In genomic region chr4:102299708-102300107, GRCh38 we compare ENCODE assay signal across 8 cellular contexts. TPM values are rescaled to one million over a fixed set of nuclear protein-coding genes. Genes with fewer than 3 reads are reported as not detected.
DNase-seq lines count a peak whose midpoint lies in the region; ATAC-seq lines count a peak whose summit lies in the region.

No MANE protein-coding gene starts in this region.

- no peak overlapping the region for H4K8ac ChIP-seq in mesenchymal stem cell (ENCODE audit: low read length)

- no peaks in the 10 kb centered on the region for H3K4me1 ChIP-seq in mesenchymal stem cell (ENCODE audit: control insufficient read depth, insufficient read depth, low read depth, low read length)

- no peak overlapping the region for H3K23ac ChIP-seq in mesenchymal stem cell (ENCODE audit: low read length in 2 of 2)

- no peak overlapping the region for H2BK120ac ChIP-seq in mesenchymal stem cell (ENCODE audit: low read depth, low read length)

- H3K79me1 ChIP-seq in mesenchymal stem cell (replicated peaks; ENCODE audit: low read length, poor library complexity, severe bottlenecking): no peaks in the 10 kb centered on the region

- no peak overlapping the region for H2BK15ac ChIP-seq in mesenchymal stem cell (ENCODE audit: low read depth, poor library complexity, severe bottlenecking)

- no peaks in the 10 kb centered on the region for H3K36me3 ChIP-seq in mesenchymal stem cell (ENCODE audit: control insufficient read depth in 1 of 2, insufficient read depth in 2 of 2, low read depth in 1 of 2, low read length in 2 of 2)

- no peak overlapping the region for H2AFZ ChIP-seq in mesenchymal stem cell (ENCODE audit: low read depth, low read length)

- peak overlapping the region; percentile 12 for H3K9ac ChIP-seq in mesenchymal stem cell (ENCODE audit: low read length)

- DNase-seq in activated CD4-positive, CD25-positive, alpha-beta regulatory T cell (lab: John Stamatoyannopoulos, UW): no peak
- DNase-seq in RPMI7951 (ENCODE audit: low read depth): peak; percentile 20
- peak; percentile 46 for DNase-seq in dermis blood vessel endothelial cell
- peak; percentile 55 for DNase-seq in mesenchymal stem cell
- no peak for DNase-seq in NCI-H187 (lab: John Stamatoyannopoulos, UW)

- H4K91ac ChIP-seq in mesenchymal stem cell (ENCODE audit: low read length): no peak overlapping the region

- WGBS in mesenchymal stem cell: 3% methylated on average over 4 of the region's 4 CpGs

- no peak overlapping the region for H3K14ac ChIP-seq in mesenchymal stem cell (ENCODE audit: low read length in 2 of 2)

- ATAC-seq in activated CD4-positive, CD25-positive, alpha-beta regulatory T cell treated with anti-CD3 and anti-CD28 coated beads, Interleukin-2, amount 50 U/mL, for 24 hours: peak; percentile 44 to 45
- ATAC-seq in GM19463 (IDR thresholded peaks at IDR 0.05; ENCODE audit: unreplicated experiment) (peak; percentile 93), HG03432 (IDR thresholded peaks at IDR 0.05; ENCODE audit: unreplicated experiment) (peak; percentile 93)

- no peak overlapping the region for H3K18ac ChIP-seq in mesenchymal stem cell (ENCODE audit: low read depth in 1 of 2, low read length in 2 of 2)

- H3K27ac ChIP-seq in mesenchymal stem cell (ENCODE audit: low read length, poor library complexity, severe bottlenecking): no peak overlapping the region

- H3K4me2 ChIP-seq in mesenchymal stem cell (ENCODE audit: low read length, poor library complexity, severe bottlenecking): no peak overlapping the region

- peak overlapping the region in 1 of 2 experiments; percentile 33 for H2BK12ac ChIP-seq in mesenchymal stem cell (ENCODE audit: low read length in 2 of 2)

- H3K4me3 ChIP-seq in mesenchymal stem cell (ENCODE audit: insufficient read depth in 1 of 2, low read depth in 1 of 2, low read length in 2 of 2): no peak overlapping the region

- no peaks in the 10 kb centered on the region for H3K27me3 ChIP-seq in mesenchymal stem cell (ENCODE audit: control insufficient read depth in 1 of 2, insufficient read depth in 1 of 2, low read length in 2 of 2)

- no peak overlapping the region for H2BK5ac ChIP-seq in mesenchymal stem cell (ENCODE audit: low read depth, low read length, poor library complexity, severe bottlenecking)

- no peak overlapping the region for H3K4ac ChIP-seq in mesenchymal stem cell (ENCODE audit: low read depth in 1 of 2, low read length in 2 of 2)

- no peak overlapping the region for H2AK5ac ChIP-seq in mesenchymal stem cell (ENCODE audit: low read length, severe bottlenecking)

- H3K9me3 ChIP-seq in mesenchymal stem cell (ENCODE audit: control insufficient read depth, low read length): no peaks in the 10 kb centered on the region

RNA-seq across cellular contexts. Expression of gene SLC39A8, which starts 45.6 kb away (rescaled TPM):
- 6.0 and 6.7 TPM in 2 replicates for total RNA-seq in RPMI7951 (2014; rRNA removed; shearing (Covaris generic))
- total RNA-seq in dermis blood vessel endothelial cell: 3.1 and 4.8 TPM in 2 replicates
- 5.0 TPM for polyA plus RNA-seq in mesenchymal stem cell (2013, experiment 1 of 2)
- 4.9 TPM for polyA plus RNA-seq in mesenchymal stem cell (2013, experiment 2 of 2)

Comparison
In these comparisons a context has a peak if more than half of its experiments do, and no peak if none do; other contexts are left out.
1. DNase-seq: peak in RPMI7951 (single experiment), dermis blood vessel endothelial cell (single experiment) and mesenchymal stem cell (single experiment); none in activated CD4-positive, CD25-positive, alpha-beta regulatory T cell (0 of 4) and NCI-H187 (0 of 2).
2. Peak in every context shown above with its lines, with median percentiles within 50 percentile points of each other: ATAC-seq.